7 cellular contexts compared by ENCODE assay signal in genomic region chr19:1081301-1082164, GRCh38. TPM values are rescaled to one million over a fixed set of nuclear protein-coding genes. Genes with fewer than 3 reads are reported as not detected.
DNase-seq lines count a peak whose midpoint lies in the region; ATAC-seq lines count a peak whose summit lies in the region.
"Had no signal": no experiment of that assay in that cellular context is flagged by ENCODE, and none has a peak within 500 bp of the region (broad histone marks: within the 10 kb centered on the region; RNA-seq: fewer than 3 reads in every experiment).

No MANE protein-coding gene starts in this region.

- H3K4me1 Mint-ChIP-seq in activated T-cell treated with anti-CD3 and anti-CD28 coated beads, Interleukin-2, amount 50 U/mL, for 24 hours (ENCODE audit: low read depth) = peaks cover 68% of the 10 kb centered on the region
- peaks cover 39% of the 10 kb centered on the region for H3K4me1 Mint-ChIP-seq in activated T-cell treated with anti-CD3 and anti-CD28 coated beads, Interleukin-2, amount 50 U/mL, for 72 hours (ENCODE audit: low read depth)
- H3K4me1 Mint-ChIP-seq in stimulated activated naive B cell treated with anti-CD40 and anti-IgM and Interleukin-4, amounts not matched to agents 10 μg/mL and 1 μg/mL and 100 μg/mL, for 72 hours = peaks cover 33 to 64% of the 10 kb centered on the region in 2 donors

- no peaks in the 10 kb centered on the region for H3K9me3 ChIP-seq in esophagus (ENCODE audit: control insufficient read depth in 2 of 2, insufficient read depth in 1 of 2, low read depth in 1 of 2, low read length in 1 of 2)

- DNase-seq in activated T-cell treated with anti-CD3 and anti-CD28 coated beads, Interleukin-2, amount 50 U/mL, for 24 hours = no peak
- DNase-seq in activated T-cell treated with anti-CD3 and anti-CD28 coated beads, Interleukin-2, amount 50 U/mL, for 72 hours = no peak
- DNase-seq in stimulated activated naive B cell treated with anti-CD40 and anti-IgM and Interleukin-4, amounts not matched to agents 10 μg/mL and 1 μg/mL and 100 μg/mL, for 72 hours = peak; percentile 3

- H3K9me3 Mint-ChIP-seq in activated T-cell treated with anti-CD3 and anti-CD28 coated beads, Interleukin-2, amount 50 U/mL, for 24 hours = no peaks in the 10 kb centered on the region
- no peaks in the 10 kb centered on the region for H3K9me3 Mint-ChIP-seq in activated T-cell treated with anti-CD3 and anti-CD28 coated beads, Interleukin-2, amount 50 U/mL, for 72 hours
- no peaks in the 10 kb centered on the region for H3K9me3 Mint-ChIP-seq in stimulated activated naive B cell treated with anti-CD40 and anti-IgM and Interleukin-4, amounts not matched to agents 10 μg/mL and 1 μg/mL and 100 μg/mL, for 72 hours
- H3K9me3 Mint-ChIP-seq: natural killer cell treated with Interleukin-12 subunit alpha and Interleukin-12 subunit beta and Interleukin-15 and Interleukin-18, amount 100 ng/mL, for 72 hours had no signal

- peak overlapping the region; percentile 14 to 59 for H3K27ac ChIP-seq in esophagus (ENCODE audit: low read depth in 2 of 2, low read length in 1 of 2)

- H3K4me3 ChIP-seq in esophagus (ENCODE audit: low read depth in 1 of 2, low read length in 2 of 2) = peak overlapping the region in 1 of 2 donors; percentile 3

- peaks cover 0 to 14% of the 10 kb centered on the region in 2 donors for H3K36me3 ChIP-seq in esophagus (ENCODE audit: control insufficient read depth in 2 of 2, insufficient read depth in 2 of 2, low read length in 1 of 2)

- H3K36me3 Mint-ChIP-seq in activated T-cell treated with anti-CD3 and anti-CD28 coated beads, Interleukin-2, amount 50 U/mL, for 24 hours (ENCODE audit: low read depth) = peaks cover 92% of the 10 kb centered on the region
- peaks cover 11 to 30% of the 10 kb centered on the region in 2 donors for H3K36me3 Mint-ChIP-seq in activated T-cell treated with anti-CD3 and anti-CD28 coated beads, Interleukin-2, amount 50 U/mL, for 72 hours (ENCODE audit: insufficient read depth in 2 of 2)
- H3K36me3 Mint-ChIP-seq in stimulated activated naive B cell treated with anti-CD40 and anti-IgM and Interleukin-4, amounts not matched to agents 10 μg/mL and 1 μg/mL and 100 μg/mL, for 72 hours = peaks cover 48 to 63% of the 10 kb centered on the region in 2 donors
- H3K36me3 Mint-ChIP-seq: natural killer cell treated with Interleukin-12 subunit alpha and Interleukin-12 subunit beta and Interleukin-15 and Interleukin-18, amount 100 ng/mL, for 72 hours had no signal

- H3K4me1 ChIP-seq in esophagus (ENCODE audit: control insufficient read depth in 2 of 2, insufficient read depth in 2 of 2, low read length in 1 of 2) = peaks cover 5 to 23% of the 10 kb centered on the region in 2 donors

- no peak overlapping the region for H3K4me3 Mint-ChIP-seq in activated T-cell treated with anti-CD3 and anti-CD28 coated beads, Interleukin-2, amount 50 U/mL, for 24 hours
- H3K4me3 Mint-ChIP-seq in activated T-cell treated with anti-CD3 and anti-CD28 coated beads, Interleukin-2, amount 50 U/mL, for 72 hours = no peak overlapping the region
- peak overlapping the region; percentile 39 to 56 for H3K4me3 Mint-ChIP-seq in stimulated activated naive B cell treated with anti-CD40 and anti-IgM and Interleukin-4, amounts not matched to agents 10 μg/mL and 1 μg/mL and 100 μg/mL, for 72 hours
- H3K4me3 Mint-ChIP-seq: natural killer cell treated with Interleukin-12 subunit alpha and Interleukin-12 subunit beta and Interleukin-15 and Interleukin-18, amount 100 ng/mL, for 72 hours had no signal

- H3K27me3 Mint-ChIP-seq in activated T-cell treated with anti-CD3 and anti-CD28 coated beads, Interleukin-2, amount 50 U/mL, for 24 hours = no peaks in the 10 kb centered on the region
- no peaks in the 10 kb centered on the region for H3K27me3 Mint-ChIP-seq in activated T-cell treated with anti-CD3 and anti-CD28 coated beads, Interleukin-2, amount 50 U/mL, for 72 hours (ENCODE audit: low read depth)
- no peaks in the 10 kb centered on the region for H3K27me3 Mint-ChIP-seq in stimulated activated naive B cell treated with anti-CD40 and anti-IgM and Interleukin-4, amounts not matched to agents 10 μg/mL and 1 μg/mL and 100 μg/mL, for 72 hours
- H3K27me3 Mint-ChIP-seq: natural killer cell treated with Interleukin-12 subunit alpha and Interleukin-12 subunit beta and Interleukin-15 and Interleukin-18, amount 100 ng/mL, for 72 hours had no signal

- H3K27ac Mint-ChIP-seq in activated T-cell treated with anti-CD3 and anti-CD28 coated beads, Interleukin-2, amount 50 U/mL, for 24 hours = peak overlapping the region; percentile 87
- H3K27ac Mint-ChIP-seq in activated T-cell treated with anti-CD3 and anti-CD28 coated beads, Interleukin-2, amount 50 U/mL, for 72 hours = no peak overlapping the region
- H3K27ac Mint-ChIP-seq in stimulated activated naive B cell treated with anti-CD40 and anti-IgM and Interleukin-4, amounts not matched to agents 10 μg/mL and 1 μg/mL and 100 μg/mL, for 72 hours = peak overlapping the region; percentile 89
- H3K27ac Mint-ChIP-seq: natural killer cell treated with Interleukin-12 subunit alpha and Interleukin-12 subunit beta and Interleukin-15 and Interleukin-18, amount 100 ng/mL, for 72 hours had no signal

- 55 to 64% methylated on average over 55 to 58 of the region's 58 CpGs for WGBS in esophagus, 2 donors

- ATAC-seq in activated T-cell treated with anti-CD3 and anti-CD28 coated beads, Interleukin-2, amount 50 U/mL, for 72 hours (replicated peaks in 1 of 2) = no peak
- no peak for ATAC-seq in stimulated activated naive B cell treated with anti-CD40 and anti-IgM and Interleukin-4, amounts not matched to agents 10 μg/mL and 1 μg/mL and 100 μg/mL, for 72 hours (replicated peaks)
- ATAC-seq in GM19324 (IDR thresholded peaks at IDR 0.05; ENCODE audit: low FRiP score, unreplicated experiment) (no peak), HG02970 (IDR thresholded peaks at IDR 0.05; ENCODE audit: low FRiP score, unreplicated experiment) (no peak)

- H3K27me3 ChIP-seq in esophagus (ENCODE audit: control insufficient read depth in 1 of 2, insufficient read depth in 2 of 2, low read length in 2 of 2) = no peaks in the 10 kb centered on the region

RNA-seq across cellular contexts. Expression of gene POLR2E, which starts 13.6 kb away (rescaled TPM):
- 100 to 1,000 TPM; 176 to 179 TPM for total RNA-seq in activated T-cell treated with anti-CD3 and anti-CD28 coated beads, Interleukin-2, amount 50 U/mL, for 72 hours
- 100 to 1,000 TPM in 1 of 2 donors, 10 to 100 TPM in 1; 77.9 to 162 TPM for polyA plus RNA-seq in esophagus

RNA-seq across cellular contexts. Expression of gene ARHGAP45, which starts 14.6 kb away (rescaled TPM):
- 100 to 1,000 TPM; 235 to 236 TPM for total RNA-seq in activated T-cell treated with anti-CD3 and anti-CD28 coated beads, Interleukin-2, amount 50 U/mL, for 72 hours
- 10 to 100 TPM in 1 of 2 donors, 1 to 10 TPM in 1; 8.9 to 17.7 TPM for polyA plus RNA-seq in esophagus

RNA-seq across cellular contexts. Expression of gene GPX4, which starts 22.3 kb away (rescaled TPM):
- total RNA-seq in activated T-cell treated with anti-CD3 and anti-CD28 coated beads, Interleukin-2, amount 50 U/mL, for 72 hours = 100 to 1,000 TPM; 251 to 308 TPM
- polyA plus RNA-seq in esophagus = 100 to 1,000 TPM; 271 to 294 TPM

RNA-seq across cellular contexts. Expression of gene ABCA7, which starts 41.6 kb away (rescaled TPM):
- total RNA-seq in activated T-cell treated with anti-CD3 and anti-CD28 coated beads, Interleukin-2, amount 50 U/mL, for 72 hours = 10 to 100 TPM; 34.3 to 37.1 TPM
- 10 to 100 TPM; 11.4 to 26.4 TPM for polyA plus RNA-seq in esophagus

RNA-seq across cellular contexts. Expression of gene CNN2, which starts 55.1 kb away (rescaled TPM):
- 100 to 1,000 TPM in 1 of 2 donors, 10 to 100 TPM in 1; 98.9 to 124 TPM for total RNA-seq in activated T-cell treated with anti-CD3 and anti-CD28 coated beads, Interleukin-2, amount 50 U/mL, for 72 hours
- polyA plus RNA-seq in esophagus = 100 to 1,000 TPM in 1 of 2 donors, 10 to 100 TPM in 1; 84.4 to 106 TPM

Comparison
In these comparisons a context has a peak if more than half of its experiments do, and no peak if none do; other contexts are left out.
1. H3K4me3 Mint-ChIP-seq: peak in stimulated activated naive B cell treated with anti-CD40 and anti-IgM and Interleukin-4, amounts not matched to agents 10 μg/mL and 1 μg/mL and 100 μg/mL, for 72 hours (2 of 2); none in activated T-cell treated with anti-CD3 and anti-CD28 coated beads, Interleukin-2, amount 50 U/mL, for 24 hours (single experiment) and activated T-cell treated with anti-CD3 and anti-CD28 coated beads, Interleukin-2, amount 50 U/mL, for 72 hours (0 of 2).